12 cellular contexts compared by ENCODE assay signal in the genomic region with DNA sequence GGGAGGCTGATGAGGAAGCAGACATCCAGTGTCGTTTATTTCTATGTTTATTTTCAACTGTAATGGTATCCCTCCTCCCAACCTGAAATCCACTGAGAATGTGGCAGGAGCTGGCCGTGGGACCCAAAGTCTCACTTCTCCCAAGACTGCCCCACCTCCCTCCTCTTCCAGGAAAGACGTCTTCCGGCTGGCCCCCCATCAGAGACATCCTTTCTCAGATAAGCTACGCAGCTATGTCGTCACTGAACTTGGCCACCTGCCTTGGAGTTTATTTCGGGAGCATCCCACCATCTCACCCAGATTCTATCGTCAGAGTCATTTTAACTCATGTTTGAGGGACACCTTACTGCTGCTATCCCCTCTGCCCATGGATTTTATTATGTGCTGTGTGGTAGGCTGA. TPM values are rescaled to one million over a fixed set of nuclear protein-coding genes. Genes with fewer than 3 reads are reported as not detected.
DNase-seq lines count a peak whose midpoint lies in the region; ATAC-seq and TF ChIP-seq lines count a peak whose summit lies in the region.
"Had no signal": no experiment of that assay in that cellular context is flagged by ENCODE, and none has a peak within 500 bp of the region (broad histone marks: within the 10 kb centered on the region; RNA-seq: fewer than 3 reads in every experiment).

No MANE protein-coding gene starts in this region.

- CTCF ChIA-PET in activated naive CD4-positive, alpha-beta T cell treated with anti-CD3 and anti-CD28 coated beads for 36 hours (lab: Charles Lee): no interaction called here

- no peak for TF ChIP-seq CTCF in heart right ventricle (IDR thresholded peaks at IDR 0.05)
- no peak for TF ChIP-seq CTCF in osteoblast (IDR thresholded peaks at IDR 0.05; ENCODE audit: extremely low read depth, low read depth, low read length)

- no peak overlapping the region for H2AFZ ChIP-seq in osteoblast (ENCODE audit: low read length)

- H3K4me1 ChIP-seq in heart right ventricle: peaks cover 26 to 95% (median 87%) of the 10 kb centered on the region in 9 donors
- peaks cover 35% of the 10 kb centered on the region for H3K4me1 ChIP-seq in osteoblast (ENCODE audit: insufficient read depth, low read length)
- no peaks in the 10 kb centered on the region for H3K4me1 ChIP-seq in urinary bladder (ENCODE audit: insufficient read depth)

- no peak overlapping the region for H3K4me2 ChIP-seq in osteoblast (ENCODE audit: insufficient read depth, low read length)

- peaks cover 33% of the 10 kb centered on the region for H4K20me1 ChIP-seq in osteoblast (ENCODE audit: insufficient read depth, low read length)

- H3K9me3 ChIP-seq in heart right ventricle (no peaks in the 10 kb centered on the region), osteoblast (ENCODE audit: low read depth, low read length) (no peaks in the 10 kb centered on the region)

- no peak for ATAC-seq in activated naive CD4-positive, alpha-beta T cell treated with anti-CD3 and anti-CD28 coated beads, Interleukin-2, amount 50 U/mL, for 72 hours
- peak; percentile 48 to 87 (median 68) for ATAC-seq in heart right ventricle
- no peak for ATAC-seq in GM19035 (IDR thresholded peaks at IDR 0.05; ENCODE audit: unreplicated experiment)

- no peaks in the 10 kb centered on the region for H3K27me3 Mint-ChIP-seq in activated naive CD4-positive, alpha-beta T cell treated with anti-CD3 and anti-CD28 coated beads for 36 hours (ENCODE audit: low read depth)

- no peaks in the 10 kb centered on the region for H3K36me3 Mint-ChIP-seq in activated naive CD4-positive, alpha-beta T cell treated with anti-CD3 and anti-CD28 coated beads for 36 hours (ENCODE audit: low read depth)
- no peaks in the 10 kb centered on the region for H3K36me3 Mint-ChIP-seq in activated naive CD4-positive, alpha-beta T cell treated with anti-CD3 and anti-CD28 coated beads, Interleukin-2, amount 50 U/mL, for 72 hours

- peaks cover 22% of the 10 kb centered on the region for H3K4me1 Mint-ChIP-seq in activated naive CD4-positive, alpha-beta T cell treated with anti-CD3 and anti-CD28 coated beads for 36 hours (ENCODE audit: low read depth)

- H3K4me3 ChIP-seq in heart right ventricle (no peak overlapping the region), osteoblast (ENCODE audit: insufficient read depth, low read length) (no peak overlapping the region), urinary bladder (ENCODE audit: low read depth, low read length) (no peak overlapping the region)

- H3K79me2 ChIP-seq in osteoblast (ENCODE audit: insufficient read depth, low read length): peaks cover 97% of the 10 kb centered on the region

- WGBS in heart right ventricle, 2 donors: 8 to 12% methylated on average over 8 of the region's 8 CpGs
- WGBS in urinary bladder: 25% methylated on average over 8 of the region's 8 CpGs

- H3K27me3 ChIP-seq in heart right ventricle: no peaks in the 10 kb centered on the region
- H3K27me3 ChIP-seq in osteoblast (ENCODE audit: insufficient read depth, low read length): no peaks in the 10 kb centered on the region

- peak overlapping the region; percentile 63 to 93 (median 83) for H3K27ac ChIP-seq in heart right ventricle
- peak overlapping the region; percentile 29 for H3K27ac ChIP-seq in osteoblast (ENCODE audit: low read depth, low read length)
- H3K27ac ChIP-seq in urinary bladder (ENCODE audit: low read depth): peak overlapping the region; percentile 33
- H3K27ac ChIP-seq: 22Rv1 had no signal

- no peaks in the 10 kb centered on the region for H3K9me3 Mint-ChIP-seq in activated naive CD4-positive, alpha-beta T cell treated with anti-CD3 and anti-CD28 coated beads for 36 hours
- no peaks in the 10 kb centered on the region for H3K9me3 Mint-ChIP-seq in activated naive CD4-positive, alpha-beta T cell treated with anti-CD3 and anti-CD28 coated beads, Interleukin-2, amount 50 U/mL, for 72 hours

- H3K36me3 ChIP-seq in heart right ventricle (peaks cover 0 to 11% (median 0%) of the 10 kb centered on the region in 9 donors), osteoblast (ENCODE audit: insufficient read depth, low read length) (peaks cover 6% of the 10 kb centered on the region), urinary bladder (ENCODE audit: insufficient read depth) (no peaks in the 10 kb centered on the region)

- intact Hi-C loops in activated naive CD4-positive, alpha-beta T cell treated with anti-CD3 and anti-CD28 coated beads for 36 hours (cut with micrococcal nuclease): no loop called here
- intact Hi-C loops in heart right ventricle (cut with DNase I): no loop called here

- no peak overlapping the region for H3K4me3 Mint-ChIP-seq in activated naive CD4-positive, alpha-beta T cell treated with anti-CD3 and anti-CD28 coated beads for 36 hours

- DNase-seq in activated naive CD4-positive, alpha-beta T cell treated with anti-CD3 and anti-CD28 coated beads for 36 hours: no peak
- DNase-seq in activated naive CD4-positive, alpha-beta T cell treated with anti-CD3 and anti-CD28 coated beads, Interleukin-2, amount 50 U/mL, for 72 hours (ENCODE audit: low spot score in 2 of 2): no peak
- DNase-seq in heart right ventricle (peak; percentile 68 to 95), osteoblast (ENCODE audit: insufficient read length, low spot score, missing footprints) (no peak), superior temporal gyrus (ENCODE audit: extremely low spot score) (no peak)
- DNase-seq in NK-92 treated with Interleukin-12 subunit alpha and Interleukin-12 subunit beta, amount 100 ng/mL, for 24 hours (lab: John Stamatoyannopoulos, UW): no peak
- DNase-seq: activated T-cell treated with anti-CD3 and anti-CD28 coated beads, Interleukin-2, amount 50 U/mL, for 1 hour; head of caudate nucleus; NCI-H510A had no signal

- H3K27ac Mint-ChIP-seq in activated naive CD4-positive, alpha-beta T cell treated with anti-CD3 and anti-CD28 coated beads for 36 hours: peak overlapping the region; percentile 46
- H3K27ac Mint-ChIP-seq in activated naive CD4-positive, alpha-beta T cell treated with anti-CD3 and anti-CD28 coated beads, Interleukin-2, amount 50 U/mL, for 72 hours: peak overlapping the region in 1 of 2 donors; percentile 1

RNA-seq across cellular contexts. Expression of gene TMEM184B, which starts 13.9 kb away (rescaled TPM):
- 10 to 100 TPM; 15.0 to 15.3 TPM for total RNA-seq in activated naive CD4-positive, alpha-beta T cell treated with anti-CD3 and anti-CD28 coated beads for 36 hours
- 10 to 100 TPM; 21.4 to 22.0 TPM for total RNA-seq in activated naive CD4-positive, alpha-beta T cell treated with anti-CD3 and anti-CD28 coated beads, Interleukin-2, amount 50 U/mL, for 72 hours
- total RNA-seq in heart right ventricle (10 to 100 TPM; 36.2 to 51.6 (median 46.1) TPM), osteoblast (29.8 and 30.0 TPM in 2 replicates), urinary bladder (24.8 TPM)
- polyA plus RNA-seq in heart right ventricle (10 to 100 TPM; 20.8 to 29.7 TPM), urinary bladder (51.5 TPM)

RNA-seq across cellular contexts. Expression of gene MAFF, which starts 57.1 kb away (rescaled TPM):
- 1 to 10 TPM; 2.7 to 2.8 TPM for total RNA-seq in activated naive CD4-positive, alpha-beta T cell treated with anti-CD3 and anti-CD28 coated beads for 36 hours
- 10 to 100 TPM; 12.4 to 21.2 TPM for total RNA-seq in activated naive CD4-positive, alpha-beta T cell treated with anti-CD3 and anti-CD28 coated beads, Interleukin-2, amount 50 U/mL, for 72 hours
- total RNA-seq in heart right ventricle (10 to 100 TPM in 4 of 10 donors, 1 to 10 TPM in 6; 2.9 to 21.2 (median 5.3) TPM), osteoblast (16.5 and 22.4 TPM in 2 replicates), urinary bladder (8.4 TPM)
- polyA plus RNA-seq in heart right ventricle (10 to 100 TPM in 1 of 2 donors, 1 to 10 TPM in 1; 6.5 to 21.4 TPM), urinary bladder (32.4 TPM)

RNA-seq across cellular contexts. Expression of gene CSNK1E, which starts 58.3 kb away (rescaled TPM):
- 100 to 1,000 TPM; 105 to 108 TPM for total RNA-seq in activated naive CD4-positive, alpha-beta T cell treated with anti-CD3 and anti-CD28 coated beads for 36 hours
- total RNA-seq in activated naive CD4-positive, alpha-beta T cell treated with anti-CD3 and anti-CD28 coated beads, Interleukin-2, amount 50 U/mL, for 72 hours: 100 to 1,000 TPM in 1 of 2 donors, 10 to 100 TPM in 1; 99.6 to 110 TPM
- 10 to 100 TPM; 64.1 to 88.1 (median 78.6) TPM for total RNA-seq in heart right ventricle
- 10 to 100 TPM; 81.6 to 83.4 TPM for polyA plus RNA-seq in heart right ventricle
- 142 and 152 TPM in 2 replicates for total RNA-seq in osteoblast
- total RNA-seq in urinary bladder: 71.4 TPM
- polyA plus RNA-seq in urinary bladder: 95.8 TPM

Comparison
In these comparisons a context has a peak if more than half of its experiments do, and no peak if none do; other contexts are left out.
1. DNase-seq: peak in heart right ventricle (2 of 2); none in activated naive CD4-positive, alpha-beta T cell treated with anti-CD3 and anti-CD28 coated beads for 36 hours (single experiment), activated naive CD4-positive, alpha-beta T cell treated with anti-CD3 and anti-CD28 coated beads, Interleukin-2, amount 50 U/mL, for 72 hours (0 of 2), osteoblast (single experiment), superior temporal gyrus (single experiment) and NK-92 treated with Interleukin-12 subunit alpha and Interleukin-12 subunit beta, amount 100 ng/mL, for 24 hours (single experiment).
2. ATAC-seq: peak in heart right ventricle (8 of 8); none in activated naive CD4-positive, alpha-beta T cell treated with anti-CD3 and anti-CD28 coated beads, Interleukin-2, amount 50 U/mL, for 72 hours (0 of 2) and GM19035 (single experiment).
3. H3K27ac ChIP-seq: peak in every context shown above with its lines; median percentile 83 in heart right ventricle; 33 in urinary bladder; 29 in osteoblast.